Comparison of ENCODE assay signal across 7 cellular contexts in the genomic region with DNA sequence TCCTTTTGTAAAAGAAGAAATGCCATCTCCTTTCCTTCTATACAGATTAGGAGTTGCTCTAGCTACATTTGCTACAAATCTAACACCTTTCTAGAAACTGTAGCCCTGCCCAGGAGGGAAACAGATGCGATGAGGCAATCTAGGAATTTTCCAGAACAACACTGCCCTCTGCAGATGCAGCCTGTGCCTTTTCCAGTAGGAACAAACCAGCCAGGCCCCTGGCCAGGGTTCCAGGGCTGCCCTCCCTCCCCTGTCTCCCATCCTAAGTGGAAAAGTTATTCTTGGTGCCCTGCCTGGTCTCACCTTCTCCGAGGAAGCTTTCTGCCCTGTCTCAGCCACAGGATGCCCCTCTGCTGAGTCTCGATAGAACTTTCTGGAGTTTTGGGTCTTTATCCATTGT. TPM values are rescaled to one million over a fixed set of nuclear protein-coding genes. Genes with fewer than 3 reads are reported as not detected.
DNase-seq lines count a peak whose midpoint lies in the region; ATAC-seq, FAIRE-seq and TF ChIP-seq lines count a peak whose summit lies in the region.
"Not testable (repeated sequence)": the region's sequence is repeated elsewhere in the genome, so short reads cannot be mapped to it uniquely, and the experiment has no call there.

No MANE protein-coding gene starts in this region.

- TF ChIP-seq POLR2A in body of pancreas (IDR thresholded peaks at IDR 0.05) = not testable (repeated sequence)

- H3K27ac ChIP-seq in RWPE1 = peak overlapping the region; percentile 25
- H3K27ac ChIP-seq in body of pancreas, pancreas: not testable (repeated sequence)

- 62 to 76% methylated on average over 3 of the region's 3 CpGs for WGBS in body of pancreas, 2 donors
- WGBS in pancreas, 2 donors = 70 to 71% methylated on average over 3 of the region's 3 CpGs

- FAIRE-seq in pancreas (lab: Jason Lieb, UNC) = not testable (repeated sequence)

- not testable (repeated sequence) for H3K27me3 ChIP-seq in body of pancreas, pancreas

- DNase-seq in EL = peak; percentile 37
- DNase-seq in LHCN-M2 (ENCODE audit: low read depth) = peak; percentile 34
- DNase-seq in RWPE1 (ENCODE audit: low spot score); body of pancreas; pancreas: not testable (repeated sequence)
- DNase-seq in fibroblast of peridontal ligament (ENCODE audit: extremely low read depth) = peak; percentile 36
- DNase-seq in kidney tubule cell (ENCODE audit: low spot score) = peak; percentile 41

- ATAC-seq in body of pancreas (peak; percentile 36), pancreas (peak in 3 of 4 donors; percentile 60 to 63 (median 62))

- intact Hi-C loops in body of pancreas (cut with DNase I) (loop anchor here (10.0 kb wide), 1 partner anchor 110 kb away; the partner anchor contains the start of gene CLIP2), pancreas (cut with DNase I) (loop anchor here in 1 of 3 donors (10.0 kb wide), 1 partner anchor 530 kb away; the partner anchor contains the start of gene TMEM270)

- H3K36me3 ChIP-seq in body of pancreas (replicated peaks in 1 of 2; ENCODE audit: insufficient read depth in 1 of 2, low read depth in 2 of 2) = peaks cover 0 to 15% of the 10 kb centered on the region in 2 donors
- H3K36me3 ChIP-seq in pancreas = not testable (repeated sequence)

- POLR2A ChIA-PET in RWPE1 (lab: Yijun Ruan, JAX; ENCODE audit: low non-redundant PET) = interaction anchor here (0.6 kb wide), 1 partner anchor 173 kb away, joined by 3 read pairs; no protein-coding TSS in a partner anchor

- TF ChIP-seq CTCF in RWPE1 (conservative IDR thresholded peaks at IDR 0.05; ENCODE audit: low read depth) (peak; percentile 43), body of pancreas (IDR thresholded peaks at IDR 0.05) (peak in 3 of 7 experiments; percentile 9 to 14 (median 12))
- not testable (repeated sequence) for TF ChIP-seq CTCF in pancreas (IDR thresholded peaks at IDR 0.05)

- CTCF ChIA-PET in RWPE1 (lab: Yijun Ruan, JAX) = interaction anchor here (0.6 to 0.8 kb wide), 4 partner anchors 9 to 185 kb away, joined by 3 to 5 read pairs (median 4); partner anchors contain the start of genes CLIP2 and LAT2

- H3K9me3 ChIP-seq in body of pancreas, pancreas: not testable (repeated sequence)

- H3K4me3 ChIP-seq in body of pancreas, pancreas: not testable (repeated sequence)

- H3K4me1 ChIP-seq in body of pancreas, pancreas: not testable (repeated sequence)

RNA-seq across cellular contexts. Expression of gene GTF2IRD1, which starts 59.1 kb away (rescaled TPM):
- total RNA-seq in LHCN-M2 (2014; rRNA removed) (18.1 and 19.7 TPM in 2 replicates), body of pancreas (10 to 100 TPM in 1 of 2 donors, 1 to 10 TPM in 1; 9.2 to 11.2 TPM), pancreas (10 to 100 TPM in 3 of 6 donors, 1 to 10 TPM in 3; 7.1 to 12.6 (median 9.9) TPM)
- 33.0 TPM for polyA plus RNA-seq in LHCN-M2 (2012)
- polyA plus RNA-seq in pancreas = 10 to 100 TPM in 1 of 2 donors, 1 to 10 TPM in 1; 8.1 to 15.9 TPM
